In the genomic region with DNA sequence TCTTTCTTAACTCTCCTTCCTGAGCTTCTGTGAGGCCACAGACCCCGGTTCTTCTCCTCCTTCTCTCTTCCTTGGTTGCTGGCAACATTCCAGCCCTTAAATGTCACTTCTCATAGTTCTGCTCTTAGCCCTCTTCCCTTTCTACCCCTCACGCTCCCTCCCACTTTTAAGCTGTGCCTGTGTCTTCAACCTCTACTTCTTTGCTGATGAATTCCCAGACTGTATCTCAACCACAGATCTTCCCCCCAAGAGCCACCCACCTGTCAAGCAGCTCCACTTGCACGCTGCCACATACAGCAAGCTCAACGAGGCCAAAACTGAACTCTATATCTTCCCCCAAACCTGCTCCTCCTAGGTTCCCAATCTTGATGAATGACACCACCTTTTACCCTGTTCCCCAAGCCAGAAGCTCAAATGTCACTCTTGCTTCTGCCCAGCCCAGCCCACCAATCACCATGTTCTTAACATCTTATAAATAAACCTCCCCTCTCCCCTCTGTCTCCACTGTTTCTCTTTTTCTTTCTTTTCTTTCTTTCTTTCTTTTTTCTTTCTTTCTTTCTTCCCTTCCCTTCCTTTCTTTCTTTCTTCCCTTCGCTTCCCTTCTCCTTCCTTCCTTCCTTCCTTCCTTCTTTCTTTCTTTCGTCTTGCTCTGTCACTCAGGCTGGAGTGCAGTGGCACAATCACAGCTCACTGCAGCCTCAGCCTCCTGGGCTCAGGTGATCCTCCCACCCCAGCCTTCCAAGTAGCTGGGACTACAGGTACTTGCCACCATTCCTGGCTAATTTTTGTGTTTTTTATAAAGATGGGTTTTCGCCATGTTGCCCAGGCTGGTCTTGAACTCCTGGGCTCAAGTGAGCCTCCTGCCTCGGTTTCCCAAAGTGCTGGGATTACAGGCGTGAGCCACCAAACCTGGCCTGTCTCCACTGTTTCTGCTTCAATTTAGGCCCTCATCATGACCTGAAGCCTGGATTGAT, we compare ENCODE assay signal across 1 cellular context.
TF ChIP-seq lines count a peak whose summit lies in the region.

No MANE protein-coding gene starts in this region.

TF ChIP-seq in GM12878, 131 proteins besides CTCF, POLR2A, EP300 and RAD21 (continued from another document):
- TF ChIP-seq, protein P1, sequence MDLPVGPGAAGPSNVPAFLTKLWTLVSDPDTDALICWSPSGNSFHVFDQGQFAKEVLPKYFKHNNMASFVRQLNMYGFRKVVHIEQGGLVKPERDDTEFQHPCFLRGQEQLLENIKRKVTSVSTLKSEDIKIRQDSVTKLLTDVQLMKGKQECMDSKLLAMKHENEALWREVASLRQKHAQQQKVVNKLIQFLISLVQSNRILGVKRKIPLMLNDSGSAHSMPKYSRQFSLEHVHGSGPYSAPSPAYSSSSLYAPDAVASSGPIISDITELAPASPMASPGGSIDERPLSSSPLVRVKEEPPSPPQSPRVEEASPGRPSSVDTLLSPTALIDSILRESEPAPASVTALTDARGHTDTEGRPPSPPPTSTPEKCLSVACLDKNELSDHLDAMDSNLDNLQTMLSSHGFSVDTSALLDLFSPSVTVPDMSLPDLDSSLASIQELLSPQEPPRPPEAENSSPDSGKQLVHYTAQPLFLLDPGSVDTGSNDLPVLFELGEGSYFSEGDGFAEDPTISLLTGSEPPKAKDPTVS (IDR thresholded peaks at IDR 0.05; ENCODE audit: low read depth, low read length): no peak
- TF ChIP-seq ETV6 (conservative IDR thresholded peaks at IDR 0.05 in 1 of 2, IDR thresholded peaks at IDR 0.05 in 1 of 2; ENCODE audit: borderline replicate concordance in 1 of 2, low read depth in 1 of 2) (peak in 1 of 2 experiments; percentile 49; a peak in 1 of 4 replicates), BMI1 (IDR thresholded peaks at IDR 0.05; ENCODE audit: borderline replicate concordance) (no peak), ZNF207 (IDR thresholded peaks at IDR 0.05; ENCODE audit: borderline replicate concordance) (no peak), RBBP5 (conservative IDR thresholded peaks at IDR 0.05) (no peak), SIN3A (IDR thresholded peaks at IDR 0.05; ENCODE audit: low read depth, low read length) (no peak), TCF3 (IDR thresholded peaks at IDR 0.05; ENCODE audit: borderline replicate concordance, insufficient read depth, low read depth, low read length) (peak; percentile 66; the same call in 1 of the 2 replicates), HDAC6 (IDR thresholded peaks at IDR 0.05; ENCODE audit: unreplicated experiment) (no peak), TARDBP (IDR thresholded peaks at IDR 0.05; ENCODE audit: borderline replicate concordance) (no peak), CREB1 (IDR thresholded peaks at IDR 0.05; ENCODE audit: low read depth) (peak; percentile 60; the same call in 1 of the 2 replicates), RB1 (IDR thresholded peaks at IDR 0.05; ENCODE audit: borderline replicate concordance) (no peak)
- TF ChIP-seq, protein P2, sequence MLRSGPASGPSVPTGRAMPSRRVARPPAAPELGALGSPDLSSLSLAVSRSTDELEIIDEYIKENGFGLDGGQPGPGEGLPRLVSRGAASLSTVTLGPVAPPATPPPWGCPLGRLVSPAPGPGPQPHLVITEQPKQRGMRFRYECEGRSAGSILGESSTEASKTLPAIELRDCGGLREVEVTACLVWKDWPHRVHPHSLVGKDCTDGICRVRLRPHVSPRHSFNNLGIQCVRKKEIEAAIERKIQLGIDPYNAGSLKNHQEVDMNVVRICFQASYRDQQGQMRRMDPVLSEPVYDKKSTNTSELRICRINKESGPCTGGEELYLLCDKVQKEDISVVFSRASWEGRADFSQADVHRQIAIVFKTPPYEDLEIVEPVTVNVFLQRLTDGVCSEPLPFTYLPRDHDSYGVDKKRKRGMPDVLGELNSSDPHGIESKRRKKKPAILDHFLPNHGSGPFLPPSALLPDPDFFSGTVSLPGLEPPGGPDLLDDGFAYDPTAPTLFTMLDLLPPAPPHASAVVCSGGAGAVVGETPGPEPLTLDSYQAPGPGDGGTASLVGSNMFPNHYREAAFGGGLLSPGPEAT (IDR thresholded peaks at IDR 0.05; ENCODE audit: low read depth): no peak
- TF ChIP-seq, protein P3, sequence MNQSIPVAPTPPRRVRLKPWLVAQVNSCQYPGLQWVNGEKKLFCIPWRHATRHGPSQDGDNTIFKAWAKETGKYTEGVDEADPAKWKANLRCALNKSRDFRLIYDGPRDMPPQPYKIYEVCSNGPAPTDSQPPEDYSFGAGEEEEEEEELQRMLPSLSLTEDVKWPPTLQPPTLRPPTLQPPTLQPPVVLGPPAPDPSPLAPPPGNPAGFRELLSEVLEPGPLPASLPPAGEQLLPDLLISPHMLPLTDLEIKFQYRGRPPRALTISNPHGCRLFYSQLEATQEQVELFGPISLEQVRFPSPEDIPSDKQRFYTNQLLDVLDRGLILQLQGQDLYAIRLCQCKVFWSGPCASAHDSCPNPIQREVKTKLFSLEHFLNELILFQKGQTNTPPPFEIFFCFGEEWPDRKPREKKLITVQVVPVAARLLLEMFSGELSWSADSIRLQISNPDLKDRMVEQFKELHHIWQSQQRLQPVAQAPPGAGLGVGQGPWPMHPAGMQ (IDR thresholded peaks at IDR 0.05; ENCODE audit: borderline replicate concordance): no peak
- TF ChIP-seq, protein P4, sequence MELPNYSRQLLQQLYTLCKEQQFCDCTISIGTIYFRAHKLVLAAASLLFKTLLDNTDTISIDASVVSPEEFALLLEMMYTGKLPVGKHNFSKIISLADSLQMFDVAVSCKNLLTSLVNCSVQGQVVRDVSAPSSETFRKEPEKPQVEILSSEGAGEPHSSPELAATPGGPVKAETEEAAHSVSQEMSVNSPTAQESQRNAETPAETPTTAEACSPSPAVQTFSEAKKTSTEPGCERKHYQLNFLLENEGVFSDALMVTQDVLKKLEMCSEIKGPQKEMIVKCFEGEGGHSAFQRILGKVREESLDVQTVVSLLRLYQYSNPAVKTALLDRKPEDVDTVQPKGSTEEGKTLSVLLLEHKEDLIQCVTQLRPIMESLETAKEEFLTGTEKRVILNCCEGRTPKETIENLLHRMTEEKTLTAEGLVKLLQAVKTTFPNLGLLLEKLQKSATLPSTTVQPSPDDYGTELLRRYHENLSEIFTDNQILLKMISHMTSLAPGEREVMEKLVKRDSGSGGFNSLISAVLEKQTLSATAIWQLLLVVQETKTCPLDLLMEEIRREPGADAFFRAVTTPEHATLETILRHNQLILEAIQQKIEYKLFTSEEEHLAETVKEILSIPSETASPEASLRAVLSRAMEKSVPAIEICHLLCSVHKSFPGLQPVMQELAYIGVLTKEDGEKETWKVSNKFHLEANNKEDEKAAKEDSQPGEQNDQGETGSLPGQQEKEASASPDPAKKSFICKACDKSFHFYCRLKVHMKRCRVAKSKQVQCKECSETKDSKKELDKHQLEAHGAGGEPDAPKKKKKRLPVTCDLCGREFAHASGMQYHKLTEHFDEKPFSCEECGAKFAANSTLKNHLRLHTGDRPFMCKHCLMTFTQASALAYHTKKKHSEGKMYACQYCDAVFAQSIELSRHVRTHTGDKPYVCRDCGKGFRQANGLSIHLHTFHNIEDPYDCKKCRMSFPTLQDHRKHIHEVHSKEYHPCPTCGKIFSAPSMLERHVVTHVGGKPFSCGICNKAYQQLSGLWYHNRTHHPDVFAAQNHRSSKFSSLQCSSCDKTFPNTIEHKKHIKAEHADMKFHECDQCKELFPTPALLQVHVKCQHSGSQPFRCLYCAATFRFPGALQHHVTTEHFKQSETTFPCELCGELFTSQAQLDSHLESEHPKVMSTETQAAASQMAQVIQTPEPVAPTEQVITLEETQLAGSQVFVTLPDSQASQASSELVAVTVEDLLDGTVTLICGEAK (IDR thresholded peaks at IDR 0.05; ENCODE audit: borderline replicate concordance): no peak
